ENCODE assay signal across 8 cellular contexts in the genomic region with DNA sequence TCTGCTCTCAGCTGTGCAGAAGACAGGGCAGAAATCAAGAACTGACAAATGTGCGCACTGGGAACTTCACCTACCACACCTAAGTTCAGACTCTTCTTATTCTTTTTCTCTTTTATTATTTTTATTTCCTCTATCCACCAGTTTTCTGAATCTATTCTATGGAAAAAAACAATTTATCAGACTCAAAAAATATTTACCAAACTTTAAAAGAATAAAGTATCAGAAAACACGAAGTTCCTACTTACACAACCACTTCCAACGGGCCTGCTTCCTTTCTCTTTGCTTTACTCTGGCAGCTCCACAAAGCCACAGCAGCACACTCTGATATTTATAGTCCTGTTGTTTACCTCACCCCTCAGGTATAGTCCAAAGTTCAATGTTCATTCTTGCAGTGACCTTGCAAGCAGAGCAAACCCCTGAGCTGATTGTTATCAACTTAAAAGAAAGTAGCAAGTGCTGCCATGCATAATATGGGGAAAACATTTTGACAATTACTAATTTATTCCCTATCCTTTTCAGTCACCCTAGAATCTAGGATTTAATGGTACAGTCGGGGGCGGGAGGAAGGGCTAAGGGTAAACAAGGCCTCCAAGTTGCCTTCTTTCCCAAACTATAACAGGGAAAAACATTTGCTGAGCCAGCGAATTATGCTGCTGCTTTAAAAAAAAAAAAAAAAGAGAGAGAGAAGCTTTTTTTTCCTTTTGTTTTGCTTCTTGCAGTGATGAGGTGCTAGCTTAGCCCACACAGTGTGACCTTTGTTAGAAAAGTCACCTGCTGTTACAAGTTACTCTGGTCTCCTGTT. TPM values are rescaled to one million over a fixed set of nuclear protein-coding genes. Genes with fewer than 3 reads are reported as not detected.
DNase-seq lines count a peak whose midpoint lies in the region; ATAC-seq and TF ChIP-seq lines count a peak whose summit lies in the region.

A gene with protein sequence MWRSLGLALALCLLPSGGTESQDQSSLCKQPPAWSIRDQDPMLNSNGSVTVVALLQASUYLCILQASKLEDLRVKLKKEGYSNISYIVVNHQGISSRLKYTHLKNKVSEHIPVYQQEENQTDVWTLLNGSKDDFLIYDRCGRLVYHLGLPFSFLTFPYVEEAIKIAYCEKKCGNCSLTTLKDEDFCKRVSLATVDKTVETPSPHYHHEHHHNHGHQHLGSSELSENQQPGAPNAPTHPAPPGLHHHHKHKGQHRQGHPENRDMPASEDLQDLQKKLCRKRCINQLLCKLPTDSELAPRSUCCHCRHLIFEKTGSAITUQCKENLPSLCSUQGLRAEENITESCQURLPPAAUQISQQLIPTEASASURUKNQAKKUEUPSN (minus strand): TSS at position 302 of the 802 bp plus-strand sequence. CDS start 3,539 bp downstream, outside the sequence.

- H3K4me1 ChIP-seq in mesodermal cell (ENCODE audit: control insufficient read depth, insufficient read depth, low read length, poor library complexity, severe bottlenecking), result peaks cover 10% of the 10 kb centered on the region
- no peaks in the 10 kb centered on the region for H3K4me1 ChIP-seq in aorta (ENCODE audit: control insufficient read depth in 1 of 2, insufficient read depth in 2 of 2, low read length in 2 of 2)

- POLR2A ChIA-PET in RWPE1 (lab: Yijun Ruan, JAX; ENCODE audit: low non-redundant PET), result no interaction called here

- CTCF ChIA-PET in RWPE1 (lab: Yijun Ruan, JAX), result no interaction called here

- TF ChIP-seq POLR2A in erythroblast (IDR thresholded peaks at IDR 0.05; ENCODE audit: low read length) (peak; percentile 42), GM18505 (IDR thresholded peaks at IDR 0.05; ENCODE audit: borderline replicate concordance, extremely low read depth, insufficient read depth, insufficient read length) (no peak)

- H3K9me3 ChIP-seq in mesodermal cell (ENCODE audit: control insufficient read depth, low read length), result no peaks in the 10 kb centered on the region
- no peaks in the 10 kb centered on the region for H3K9me3 ChIP-seq in aorta (ENCODE audit: control insufficient read depth, low read length)

- no peaks in the 10 kb centered on the region for H3K27me3 ChIP-seq in aorta (ENCODE audit: control insufficient read depth in 1 of 2, insufficient read depth in 2 of 2, low read length in 1 of 2)

- H3K27ac ChIP-seq in mesodermal cell (ENCODE audit: low read depth, low read length, severe bottlenecking), result peak within 1 kb of the TSS; percentile 72
- no peak within 1 kb of the TSS for H3K27ac ChIP-seq in aorta (ENCODE audit: low read depth in 1 of 2, low read length in 2 of 2)
- H3K27ac ChIP-seq in RWPE1, result no peak within 1 kb of the TSS

- H3K36me3 ChIP-seq in mesodermal cell (ENCODE audit: control insufficient read depth, insufficient read depth, low read length) (no peaks in the 10 kb centered on the region), aorta (ENCODE audit: control insufficient read depth in 1 of 2, insufficient read depth in 2 of 2, low read length in 1 of 2) (no peaks in the 10 kb centered on the region)

- DNase-seq in DMS79 (lab: John Stamatoyannopoulos, UW) (peak; percentile 46), NCI-H748 treated with DMSO at 0.1 percent for 48 hours (lab: John Stamatoyannopoulos, UW) (peak; percentile 98), erythroblast (lab: John Stamatoyannopoulos, UW) (no peak), aorta (peak in 1 of 2 donors; percentile 61), RWPE1 (ENCODE audit: low spot score) (no peak)

- TF ChIP-seq CTCF in RWPE1 (conservative IDR thresholded peaks at IDR 0.05; ENCODE audit: low read depth), result no peak

- intact Hi-C loops in aorta (cut with DNase I), result no loop called here

- WGBS in mesodermal cell (ENCODE audit: insufficient coverage in 2 of 2), 2 experiments, result 33 to 41% methylated on average over 3 of the region's 6 CpGs
- 34 to 43% methylated on average over 6 of the region's 6 CpGs for WGBS in aorta, 2 donors

- H3K4me3 ChIP-seq in mesodermal cell (ENCODE audit: extremely low read depth, insufficient read depth, low read length, poor library complexity, severe bottlenecking), result peak within 1 kb of the TSS; percentile 35
- H3K4me3 ChIP-seq in aorta (ENCODE audit: low read length in 2 of 2), result peak within 1 kb of the TSS; percentile 34

- ATAC-seq in aorta (ENCODE audit: low FRiP score), result peak; percentile 92
- no peak for ATAC-seq in GM18505 (IDR thresholded peaks at IDR 0.05; ENCODE audit: unreplicated experiment)
- no peak for ATAC-seq in HG03175 (IDR thresholded peaks at IDR 0.05; ENCODE audit: unreplicated experiment)

RNA-seq across cellular contexts. Expression of the gene that starts here (rescaled TPM):
- 94.5 TPM for polyA plus RNA-seq in mesodermal cell (2013, experiment 1 of 2)
- polyA plus RNA-seq in mesodermal cell (2013, experiment 2 of 2), result 94.7 TPM
- 100 to 1,000 TPM; 219 to 580 TPM for total RNA-seq in aorta
- polyA plus RNA-seq in aorta, result 100 to 1,000 TPM in 1 of 2 donors, 10 to 100 TPM in 1; 44.5 to 548 TPM

Comparison
In these comparisons a context has a peak if more than half of its experiments do, and no peak if none do; other contexts are left out.
1. DNase-seq: peak in DMS79 (single experiment) and NCI-H748 treated with DMSO at 0.1 percent for 48 hours (single experiment); none in erythroblast (0 of 2) and RWPE1 (single experiment).